Comparison of ENCODE assay signal across 2 cellular contexts in genomic region chr14:90986510-90986909, GRCh38.
TF ChIP-seq lines count a peak whose summit lies in the region.

No MANE protein-coding gene starts in this region.

TF ChIP-seq in HCT116, 20 proteins besides CTCF, POLR2A, EP300 and RAD21:
- no peak for TF ChIP-seq ZNF274 (IDR thresholded peaks at IDR 0.05; ENCODE audit: low read depth, low read length)
- no peak for TF ChIP-seq JUND (IDR thresholded peaks at IDR 0.05)
- peak; percentile 20; the same call in 1 of the 2 replicates for TF ChIP-seq POLR2AphosphoS5 (IDR thresholded peaks at IDR 0.05; ENCODE audit: low read depth, low read length)
- TF ChIP-seq SRF (IDR thresholded peaks at IDR 0.05; ENCODE audit: low read depth): no peak
- peak; percentile 52; the same call in 1 of the 2 replicates for TF ChIP-seq CBX3 (IDR thresholded peaks at IDR 0.05; ENCODE audit: low read depth)
- TF ChIP-seq SP1 (IDR thresholded peaks at IDR 0.05; ENCODE audit: low read depth): 0 out of 2 replicates have a peak, but pooled peaks have one; percentile 35
- peak; percentile 49 for TF ChIP-seq MAX (IDR thresholded peaks at IDR 0.05)

TF ChIP-seq in H1, 55 proteins besides CTCF, POLR2A, EP300 and RAD21:
- no peak for TF ChIP-seq CHD1 (IDR thresholded peaks at IDR 0.05; ENCODE audit: low read depth, low read length)
- no peak for TF ChIP-seq NANOG (IDR thresholded peaks at IDR 0.05; ENCODE audit: insufficient read depth, low read depth, low read length, poor library complexity, severe bottlenecking)
- TF ChIP-seq YY1 (IDR thresholded peaks at IDR 0.05; ENCODE audit: low read depth, low read length): no peak
- TF ChIP-seq FOSL1 (IDR thresholded peaks at IDR 0.05; ENCODE audit: insufficient read depth, low read depth, low read length): no peak
- no peak for TF ChIP-seq CTBP2 (IDR thresholded peaks at IDR 0.05; ENCODE audit: borderline replicate concordance, insufficient read depth, insufficient read length, low read length)
- TF ChIP-seq SUZ12 (IDR thresholded peaks at IDR 0.05; ENCODE audit: low read length): no peak
- TF ChIP-seq SP2 (IDR thresholded peaks at IDR 0.05; ENCODE audit: low read length): no peak
- TF ChIP-seq RFX5 (IDR thresholded peaks at IDR 0.05; ENCODE audit: borderline replicate concordance, low read depth, low read length): no peak
- TF ChIP-seq GABPA (IDR thresholded peaks at IDR 0.05; ENCODE audit: borderline replicate concordance, insufficient read depth, low read length): no peak
- TF ChIP-seq HDAC6 (IDR thresholded peaks at IDR 0.05; ENCODE audit: low read depth, low read length): no peak
- TF ChIP-seq BCL11A (IDR thresholded peaks at IDR 0.05; ENCODE audit: low read depth in 2 of 2, low read length in 2 of 2): no peak
- no peak for TF ChIP-seq ASH2L (IDR thresholded peaks at IDR 0.05; ENCODE audit: low read length)
- TF ChIP-seq POLR2AphosphoS5 (IDR thresholded peaks at IDR 0.05; ENCODE audit: low read depth, low read length): no peak
- no peak for TF ChIP-seq CEBPB (IDR thresholded peaks at IDR 0.05; ENCODE audit: low read depth, low read length)
- TF ChIP-seq SP4 (IDR thresholded peaks at IDR 0.05; ENCODE audit: low read length): no peak
- TF ChIP-seq SRF (IDR thresholded peaks at IDR 0.05; ENCODE audit: low read depth, low read length): no peak
- no peak for TF ChIP-seq SIRT6 (IDR thresholded peaks at IDR 0.05; ENCODE audit: low read length)
- no peak for TF ChIP-seq SAP30 (IDR thresholded peaks at IDR 0.05; ENCODE audit: insufficient read depth, insufficient replicate concordance, low read length)
